15 cellular contexts compared by ENCODE assay signal in the genomic region with DNA sequence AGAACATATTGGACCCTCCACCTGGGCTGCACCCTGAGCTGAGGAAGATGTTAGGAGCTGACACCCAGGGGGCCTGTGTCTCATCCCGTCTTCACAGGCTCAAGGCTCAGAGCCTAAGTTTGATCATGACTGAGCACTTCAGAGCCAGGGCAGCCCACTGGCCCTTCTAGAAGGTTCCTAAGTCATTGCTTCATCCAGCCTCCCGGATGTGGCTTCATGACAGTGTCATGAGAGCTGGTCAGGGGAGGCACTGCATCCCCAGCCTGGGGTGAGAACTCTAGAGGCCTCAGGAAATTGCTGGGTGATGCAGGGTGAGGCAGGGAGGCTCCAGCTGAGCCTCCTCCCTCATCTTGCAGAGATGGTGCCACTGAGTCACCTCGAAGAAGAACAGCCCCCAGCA. TPM values are rescaled to one million over a fixed set of nuclear protein-coding genes. Genes with fewer than 3 reads are reported as not detected.
DNase-seq lines count a peak whose midpoint lies in the region; ATAC-seq and TF ChIP-seq lines count a peak whose summit lies in the region.
"Had no signal": no experiment of that assay in that cellular context is flagged by ENCODE, and none has a peak within 500 bp of the region (broad histone marks: within the 10 kb centered on the region; RNA-seq: fewer than 3 reads in every experiment).

No MANE protein-coding gene starts in this region.

- H3K36me3 ChIP-seq in H7 (replicated peaks; ENCODE audit: control insufficient read depth, insufficient read depth, low read length), result peaks cover 9% of the 10 kb centered on the region

- ATAC-seq in memory B cell (ENCODE audit: low read depth) (no peak), Right ventricle myocardium superior (ENCODE audit: poor library complexity) (no peak)
- ATAC-seq: sciatic nerve had no signal

- peak; percentile 52 for DNase-seq in Daoy (ENCODE audit: low read depth)
- peak; percentile 41 for DNase-seq in LHCN-M2 (ENCODE audit: low read depth)
- DNase-seq in UCSD-AML1 (lab: John Stamatoyannopoulos, UW; ENCODE audit: unreplicated experiment), result peak; percentile 72
- DNase-seq in memory B cell (ENCODE audit: low spot score in 2 of 2), result no peak
- no peak for DNase-seq in H7
- DNase-seq in glutamatergic neuron, result no peak
- DNase-seq in COLO668 (lab: John Stamatoyannopoulos, UW; ENCODE audit: unreplicated experiment), result no peak
- no peak for DNase-seq in Right ventricle myocardium superior
- DNase-seq: activated naive CD4-positive, alpha-beta T cell treated with anti-CD3 and anti-CD28 coated beads for 36 hours; erythroblast; left ventricle myocardium inferior; stomach had no signal

- no peaks in the 10 kb centered on the region for H3K27me3 ChIP-seq in H7 (ENCODE audit: control insufficient read depth, insufficient read depth, low read length)
- H3K27me3 ChIP-seq: stomach had no signal

- no peak overlapping the region for H3K4me3 ChIP-seq in H7 (ENCODE audit: insufficient read depth, low read depth, low read length)
- H3K4me3 ChIP-seq: left ventricle myocardium inferior, stomach had no signal

- intact Hi-C loops in Right ventricle myocardium superior (cut with DNase I), result no loop called here

- H3K4me3 Mint-ChIP-seq in memory B cell (no peak overlapping the region), glutamatergic neuron (ENCODE audit: unreplicated experiment) (no peak overlapping the region)
- H3K4me3 Mint-ChIP-seq: activated naive CD4-positive, alpha-beta T cell treated with anti-CD3 and anti-CD28 coated beads for 36 hours had no signal

- no peaks in the 10 kb centered on the region for H3K9me3 Mint-ChIP-seq in memory B cell
- H3K9me3 Mint-ChIP-seq in glutamatergic neuron (ENCODE audit: unreplicated experiment), result no peaks in the 10 kb centered on the region
- H3K9me3 Mint-ChIP-seq: activated naive CD4-positive, alpha-beta T cell treated with anti-CD3 and anti-CD28 coated beads for 36 hours had no signal

- H3K27ac Mint-ChIP-seq in memory B cell, result peak overlapping the region; percentile 18
- H3K27ac Mint-ChIP-seq in glutamatergic neuron (ENCODE audit: unreplicated experiment), result no peak overlapping the region
- H3K27ac Mint-ChIP-seq: activated naive CD4-positive, alpha-beta T cell treated with anti-CD3 and anti-CD28 coated beads for 36 hours had no signal

- TF ChIP-seq CTCF in glutamatergic neuron (IDR thresholded peaks at IDR 0.05; ENCODE audit: partially characterized antibody, unreplicated experiment), result no peak

- no peaks in the 10 kb centered on the region for H3K27me3 Mint-ChIP-seq in memory B cell
- H3K27me3 Mint-ChIP-seq in glutamatergic neuron (ENCODE audit: unreplicated experiment), result peaks cover 3% of the 10 kb centered on the region

- H3K4me1 Mint-ChIP-seq in memory B cell (no peaks in the 10 kb centered on the region), glutamatergic neuron (ENCODE audit: low read depth, unreplicated experiment) (no peaks in the 10 kb centered on the region)

- H3K36me3 Mint-ChIP-seq in memory B cell (peaks cover 27% of the 10 kb centered on the region), glutamatergic neuron (ENCODE audit: unreplicated experiment) (no peaks in the 10 kb centered on the region)

RNA-seq across cellular contexts. Expression of a gene that starts 24.9 kb away (rescaled TPM):
- 6.5 and 14.2 TPM in 2 replicates for total RNA-seq in Daoy (2014; rRNA removed; shearing (Covaris generic))
- total RNA-seq in LHCN-M2 (2014; rRNA removed), result 21.2 and 40.6 TPM in 2 replicates
- 49.3 TPM for polyA plus RNA-seq in LHCN-M2 (2012)
- total RNA-seq in H7 (2014; rRNA removed; shearing (Covaris generic)), result 26.7 and 29.0 TPM in 2 replicates
- 36.4 TPM for total RNA-seq in glutamatergic neuron (ENCODE audit: unreplicated experiment)
- 20.8 TPM for total RNA-seq in Right ventricle myocardium superior

RNA-seq across cellular contexts. Expression of a gene that starts 30.5 kb away (rescaled TPM):
- total RNA-seq in Daoy (2014; rRNA removed; shearing (Covaris generic)), result 1.1 and 1.5 TPM in 2 replicates
- total RNA-seq in LHCN-M2 (2014; rRNA removed) (2.2 and 2.4 TPM in 2 replicates), glutamatergic neuron (ENCODE audit: unreplicated experiment) (16.6 TPM), Right ventricle myocardium superior (4.9 TPM)
- 3.2 TPM for polyA plus RNA-seq in LHCN-M2 (2012)
- total RNA-seq in H7 (2014; rRNA removed; shearing (Covaris generic)), result 2.4 and 4.0 TPM in 2 replicates

RNA-seq across cellular contexts. Expression of a gene that starts 41.3 kb away (rescaled TPM):
- 3.4 and 3.8 TPM in 2 replicates for total RNA-seq in Daoy (2014; rRNA removed; shearing (Covaris generic))
- total RNA-seq in LHCN-M2 (2014; rRNA removed), result not detected in 2 replicates
- not detected for polyA plus RNA-seq in LHCN-M2 (2012)
- not detected in 2 replicates for total RNA-seq in H7 (2014; rRNA removed; shearing (Covaris generic))
- not detected for total RNA-seq in glutamatergic neuron (ENCODE audit: unreplicated experiment)
- total RNA-seq in Right ventricle myocardium superior, result 0.75 TPM
- total RNA-seq: G401 had no signal
- polyA plus RNA-seq: neural cell had no signal

RNA-seq across cellular contexts. Expression of a gene that starts 45.6 kb away (rescaled TPM):
- total RNA-seq in Daoy (2014; rRNA removed; shearing (Covaris generic)), result 17.8 and 20.2 TPM in 2 replicates
- total RNA-seq in LHCN-M2 (2014; rRNA removed) (3.3 and 13.0 TPM in 2 replicates), glutamatergic neuron (ENCODE audit: unreplicated experiment) (0.76 TPM), Right ventricle myocardium superior (23.1 TPM)
- polyA plus RNA-seq in LHCN-M2 (2012), result 22.2 TPM
- total RNA-seq in H7 (2014; rRNA removed; shearing (Covaris generic)), result 47.3 and 53.4 TPM in 2 replicates

Comparison
In these comparisons a context has a peak if more than half of its experiments do, and no peak if none do; other contexts are left out.
1. DNase-seq: peak in Daoy (single experiment), LHCN-M2 (single experiment) and UCSD-AML1 (single experiment); none in memory B cell (0 of 2), H7 (single experiment), glutamatergic neuron (single experiment), COLO668 (single experiment) and Right ventricle myocardium superior (single experiment).